15 cellular contexts compared by ENCODE assay signal in genomic region chr19:44722131-44723121, GRCh38. TPM values are rescaled to one million over a fixed set of nuclear protein-coding genes. Genes with fewer than 3 reads are reported as not detected.
DNase-seq lines count a peak whose midpoint lies in the region; ATAC-seq lines count a peak whose summit lies in the region.
"Had no signal": no experiment of that assay in that cellular context is flagged by ENCODE, and none has a peak within 500 bp of the region (broad histone marks: within the 10 kb centered on the region; RNA-seq: fewer than 3 reads in every experiment).

No MANE protein-coding gene starts in this region.

- H3K27me3 ChIP-seq in neuronal stem cell (ENCODE audit: control insufficient read depth in 3 of 3, insufficient read depth in 3 of 3, low read depth in 1 of 3, low read length in 3 of 3): peaks cover 0 to 1% (median 0%) of the 10 kb centered on the region in 3 experiments

- peak overlapping the region; percentile 41 for H3K18ac ChIP-seq in neuronal stem cell (ENCODE audit: low read length)

- no peak overlapping the region for H3K9ac ChIP-seq in neuronal stem cell (ENCODE audit: low read depth, low read length, poor library complexity)

- no peak overlapping the region for H2AFZ ChIP-seq in neuronal stem cell (ENCODE audit: low read length)

- H3K4me3 Mint-ChIP-seq in activated CD8-positive, alpha-beta T cell treated with anti-CD3 and anti-CD28 coated beads, Interleukin-2, amount 10 ng/mL, durations not matched to agents 7 days and 5 days: peak overlapping the region; percentile 13
- H3K4me3 Mint-ChIP-seq: T-cell had no signal

- peak overlapping the region; percentile 69 for H2BK15ac ChIP-seq in neuronal stem cell (ENCODE audit: low read length)

- no peak overlapping the region for H3K14ac ChIP-seq in neuronal stem cell (ENCODE audit: low read length)

- H3K9me3 Mint-ChIP-seq in activated CD8-positive, alpha-beta T cell treated with anti-CD3 and anti-CD28 coated beads, Interleukin-2, amount 10 ng/mL, durations not matched to agents 7 days and 5 days (ENCODE audit: insufficient read depth): no peaks in the 10 kb centered on the region
- H3K9me3 Mint-ChIP-seq: T-cell had no signal

- POLR2A ChIA-PET in activated CD8-positive, alpha-beta T cell treated with anti-CD3 and anti-CD28 coated beads, Interleukin-2, amount 10 ng/mL, durations not matched to agents 7 days and 5 days (lab: Charles Lee): interaction anchor here (1.3 to 4.5 kb wide), 2 partner anchors 46 to 49 kb away, joined by 4 to 28 read pairs; no protein-coding TSS in a partner anchor

- H3K27me3 Mint-ChIP-seq in activated CD8-positive, alpha-beta T cell treated with anti-CD3 and anti-CD28 coated beads, Interleukin-2, amount 10 ng/mL, durations not matched to agents 7 days and 5 days (ENCODE audit: low read depth): peaks cover 8% of the 10 kb centered on the region
- H3K27me3 Mint-ChIP-seq: T-cell had no signal

- peak overlapping the region; percentile 94 for H2BK12ac ChIP-seq in neuronal stem cell (ENCODE audit: low read length)

- H3K4me3 ChIP-seq in neuronal stem cell (ENCODE audit: low read length in 2 of 2): no peak overlapping the region
- H3K4me3 ChIP-seq: smooth muscle cell had no signal

- no peaks in the 10 kb centered on the region for H3K36me3 ChIP-seq in neuronal stem cell (replicated peaks in 1 of 2; ENCODE audit: control insufficient read depth in 2 of 2, insufficient read depth in 2 of 2, low read length in 2 of 2)

- H4K91ac ChIP-seq in neuronal stem cell (ENCODE audit: low read depth, low read length, poor library complexity): no peak overlapping the region

- no peak overlapping the region for H2BK120ac ChIP-seq in neuronal stem cell (ENCODE audit: low read depth, low read length)

- peak overlapping the region; percentile 64 for H2AK5ac ChIP-seq in neuronal stem cell (ENCODE audit: low read depth, low read length)

- no peak overlapping the region for H3K27ac ChIP-seq in neuronal stem cell (replicated peaks; ENCODE audit: low read length)

- DNase-seq in GF-D8 (lab: John Stamatoyannopoulos, UW): peak; percentile 73
- DNase-seq in Kasumi-1 (lab: John Stamatoyannopoulos, UW): peak; percentile 80 to 82
- DNase-seq in activated CD8-positive, alpha-beta T cell treated with anti-CD3 and anti-CD28 coated beads, Interleukin-2, amount 10 ng/mL, durations not matched to agents 7 days and 5 days: peak; percentile 48
- no peak for DNase-seq in neuronal stem cell (ENCODE audit: low spot score)
- no peak for DNase-seq in effector CD4-positive, alpha-beta T cell
- DNase-seq in stimulated activated CD4-positive, alpha-beta T cell treated with anti-CD3 and anti-CD28 coated beads, Interleukin-1b, Interleukin-23, amount 100 ng/mL, for 48 hours: no peak
- DNase-seq: activated T-cell treated with anti-CD3 and anti-CD28 coated beads for 4 hours; NCI-H2171 treated with DMSO at 0.1 percent for 48 hours; stimulated activated naive CD4-positive, alpha-beta T cell had no signal

- no peaks in the 10 kb centered on the region for H3K36me3 Mint-ChIP-seq in activated CD8-positive, alpha-beta T cell treated with anti-CD3 and anti-CD28 coated beads, Interleukin-2, amount 10 ng/mL, durations not matched to agents 7 days and 5 days (ENCODE audit: low read depth)
- H3K36me3 Mint-ChIP-seq: T-cell had no signal

- no peak overlapping the region for H3K4ac ChIP-seq in neuronal stem cell (ENCODE audit: low read length)

- H4K8ac ChIP-seq in neuronal stem cell (ENCODE audit: low read depth, low read length): no peak overlapping the region

- H3K23ac ChIP-seq in neuronal stem cell (ENCODE audit: low read depth, low read length, poor library complexity): no peak overlapping the region

- CTCF ChIA-PET in activated CD8-positive, alpha-beta T cell treated with anti-CD3 and anti-CD28 coated beads, Interleukin-2, amount 10 ng/mL, durations not matched to agents 7 days and 5 days (lab: Charles Lee): interaction anchor here (0.5 to 7.3 kb wide), 19 partner anchors 7 to 456 kb away, joined by 3 to 455 read pairs (median 6); partner anchors contain the start of genes BLOC1S3, CBLC, NECTIN2 and TRAPPC6A

- WGBS in neuronal stem cell (ENCODE audit: extremely low coverage in 2 of 2, insufficient read length in 2 of 2, insufficient replicate concordance in 1 of 2), 2 donors: no CpG with 5 or more reads among the region's 21 CpGs

- H2BK5ac ChIP-seq in neuronal stem cell (ENCODE audit: low read length): peak overlapping the region; percentile 66

- peaks cover 43% of the 10 kb centered on the region for H3K4me1 Mint-ChIP-seq in activated CD8-positive, alpha-beta T cell treated with anti-CD3 and anti-CD28 coated beads, Interleukin-2, amount 10 ng/mL, durations not matched to agents 7 days and 5 days (ENCODE audit: low read depth)

- H3K9me3 ChIP-seq in neuronal stem cell (replicated peaks in 1 of 2; ENCODE audit: control insufficient read depth in 2 of 2, insufficient read depth in 1 of 2, low read depth in 1 of 2, low read length in 2 of 2): no peaks in the 10 kb centered on the region

- no peak for ATAC-seq in activated CD8-positive, alpha-beta T cell treated with anti-CD3 and anti-CD28 coated beads, Interleukin-2, amount 10 ng/mL, durations not matched to agents 7 days and 5 days
- no peak for ATAC-seq in GM21447 (IDR thresholded peaks at IDR 0.05; ENCODE audit: unreplicated experiment)
- no peak for ATAC-seq in GM18861 (IDR thresholded peaks at IDR 0.05; ENCODE audit: unreplicated experiment)

- peak overlapping the region; percentile 60 for H3K27ac Mint-ChIP-seq in activated CD8-positive, alpha-beta T cell treated with anti-CD3 and anti-CD28 coated beads, Interleukin-2, amount 10 ng/mL, durations not matched to agents 7 days and 5 days
- H3K27ac Mint-ChIP-seq: T-cell had no signal

- H3K4me1 ChIP-seq in neuronal stem cell (ENCODE audit: control insufficient read depth in 2 of 2, insufficient read depth in 1 of 2, low read depth in 1 of 2, low read length in 2 of 2): peaks cover 9 to 13% of the 10 kb centered on the region in 2 donors

- H3K79me1 ChIP-seq in neuronal stem cell (ENCODE audit: low read depth, low read length): no peaks in the 10 kb centered on the region

- H3K4me2 ChIP-seq in neuronal stem cell (ENCODE audit: insufficient read depth, low read length, poor library complexity, severe bottlenecking): no peak overlapping the region
- H3K4me2 ChIP-seq: smooth muscle cell had no signal

RNA-seq across cellular contexts. Expression of gene CEACAM16, which starts 23.5 kb away (rescaled TPM):
- not detected for total RNA-seq in activated CD8-positive, alpha-beta T cell treated with anti-CD3 and anti-CD28 coated beads, Interleukin-2, amount 10 ng/mL, durations not matched to agents 7 days and 5 days
- not detected for polyA plus RNA-seq in neuronal stem cell (2013, experiment 1 of 2)
- not detected for polyA plus RNA-seq in neuronal stem cell (2013, experiment 2 of 2)
- total RNA-seq: bronchial epithelial cell, smooth muscle cell, T-cell had no signal
- polyA plus RNA-seq: liver, smooth muscle cell had no signal

RNA-seq across cellular contexts. Expression of gene BCL3, which starts 26.1 kb away (rescaled TPM):
- total RNA-seq in activated CD8-positive, alpha-beta T cell treated with anti-CD3 and anti-CD28 coated beads, Interleukin-2, amount 10 ng/mL, durations not matched to agents 7 days and 5 days: 10 to 100 TPM; 22.4 to 25.1 TPM
- 1.8 TPM for polyA plus RNA-seq in neuronal stem cell (2013, experiment 1 of 2)
- polyA plus RNA-seq in neuronal stem cell (2013, experiment 2 of 2): 1.5 TPM

RNA-seq across cellular contexts. Expression of gene CEACAM19, which starts 51.1 kb away (rescaled TPM):
- total RNA-seq in activated CD8-positive, alpha-beta T cell treated with anti-CD3 and anti-CD28 coated beads, Interleukin-2, amount 10 ng/mL, durations not matched to agents 7 days and 5 days: under 1 TPM; 0.23 to 0.34 TPM
- polyA plus RNA-seq in neuronal stem cell (2013, experiment 1 of 2): 2.2 TPM
- polyA plus RNA-seq in neuronal stem cell (2013, experiment 2 of 2): 2.2 TPM

RNA-seq across cellular contexts. Expression of gene CBLC, which starts 55.3 kb away (rescaled TPM):
- total RNA-seq in activated CD8-positive, alpha-beta T cell treated with anti-CD3 and anti-CD28 coated beads, Interleukin-2, amount 10 ng/mL, durations not matched to agents 7 days and 5 days: not detected
- polyA plus RNA-seq in neuronal stem cell (2013, experiment 1 of 2): 0.42 TPM
- 0.43 TPM for polyA plus RNA-seq in neuronal stem cell (2013, experiment 2 of 2)

Comparison
In these comparisons a context has a peak if more than half of its experiments do, and no peak if none do; other contexts are left out.
1. DNase-seq: peak in GF-D8 (single experiment), Kasumi-1 (2 of 2) and activated CD8-positive, alpha-beta T cell treated with anti-CD3 and anti-CD28 coated beads, Interleukin-2, amount 10 ng/mL, durations not matched to agents 7 days and 5 days (single experiment); none in neuronal stem cell (single experiment), effector CD4-positive, alpha-beta T cell (single experiment) and stimulated activated CD4-positive, alpha-beta T cell treated with anti-CD3 and anti-CD28 coated beads, Interleukin-1b, Interleukin-23, amount 100 ng/mL, for 48 hours (single experiment).